11 cellular contexts compared by ENCODE assay signal in the genomic region with DNA sequence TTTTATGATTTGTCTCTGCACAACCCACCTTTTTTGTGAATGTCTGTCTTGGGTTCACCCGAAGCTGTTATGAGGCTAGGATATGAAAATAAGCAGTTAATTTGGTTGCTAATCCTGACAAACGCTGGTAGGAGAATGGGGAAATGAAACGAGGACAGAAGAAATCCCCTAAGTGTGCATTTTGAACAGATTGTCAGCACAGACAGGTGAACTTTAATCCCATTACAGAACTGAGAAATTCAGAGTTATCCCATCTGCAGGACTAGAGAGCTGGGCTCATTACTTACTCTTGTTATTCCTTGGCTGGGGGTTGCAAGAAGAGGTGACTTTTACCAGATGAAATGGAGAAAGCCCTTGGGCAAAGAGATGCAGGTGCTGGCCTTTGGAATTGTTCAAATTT.
DNase-seq lines count a peak whose midpoint lies in the region; ATAC-seq and TF ChIP-seq lines count a peak whose summit lies in the region.
"Had no signal": no experiment of that assay in that cellular context is flagged by ENCODE, and none has a peak within 500 bp of the region (broad histone marks: within the 10 kb centered on the region; RNA-seq: fewer than 3 reads in every experiment).

No MANE protein-coding gene starts in this region.

- in situ Hi-C loops in KBM-7 (cut with MboI; ENCODE audit: low pct_unique_long_range_greater_than_20kb, low sequenced_read_pairs), result no loop called here

- WGBS in esophagus squamous epithelium, 2 donors, result 37 to 71% methylated on average over 3 of the region's 3 CpGs

- peak; percentile 29 for DNase-seq in SK-N-DZ (ENCODE audit: low spot score)
- no peak for DNase-seq in NCI-H2081 (lab: John Stamatoyannopoulos, UW)
- DNase-seq in KBM-7, result no peak
- DNase-seq in activated naive CD4-positive, alpha-beta T cell (lab: John Stamatoyannopoulos, UW), result no peak
- no peak for DNase-seq in esophagus squamous epithelium (lab: John Stamatoyannopoulos, UW)
- DNase-seq: CD8-positive, alpha-beta memory T cell; NCI-H774 had no signal

- H3K4me1 ChIP-seq in esophagus squamous epithelium, result no peaks in the 10 kb centered on the region

- no peak overlapping the region for H3K27ac ChIP-seq in esophagus squamous epithelium

- no peaks in the 10 kb centered on the region for H3K27me3 ChIP-seq in esophagus squamous epithelium

- no peak for TF ChIP-seq CTCF in esophagus squamous epithelium (IDR thresholded peaks at IDR 0.05)

- no peak overlapping the region for H3K4me3 ChIP-seq in esophagus squamous epithelium

- TF ChIP-seq POLR2A in esophagus squamous epithelium (IDR thresholded peaks at IDR 0.05), result no peak

- H3K36me3 ChIP-seq in esophagus squamous epithelium, result no peaks in the 10 kb centered on the region

- intact Hi-C loops in esophagus squamous epithelium (cut with DNase I), result no loop called here

- H3K9me3 ChIP-seq in esophagus squamous epithelium, result peaks cover 0 to 5% (median 0%) of the 10 kb centered on the region in 3 donors

- ATAC-seq in GM18867 (IDR thresholded peaks at IDR 0.05; ENCODE audit: unreplicated experiment), result peak; percentile 76
- peak; percentile 85 for ATAC-seq in GM21529 (IDR thresholded peaks at IDR 0.05; ENCODE audit: unreplicated experiment)
- ATAC-seq in HG03103 (IDR thresholded peaks at IDR 0.05; ENCODE audit: low read depth, unreplicated experiment), result peak; percentile 76
- ATAC-seq: esophagus mucosa had no signal
